8 cellular contexts compared by ENCODE assay signal in genomic region chr18:3604260-3604625, GRCh38.
DNase-seq lines count a peak whose midpoint lies in the region; ATAC-seq and TF ChIP-seq lines count a peak whose summit lies in the region.

No MANE protein-coding gene starts in this region.

- TF ChIP-seq CTCF in right lobe of liver (IDR thresholded peaks at IDR 0.05), result no peak
- TF ChIP-seq CTCF in glutamatergic neuron (IDR thresholded peaks at IDR 0.05; ENCODE audit: partially characterized antibody, unreplicated experiment), result no peak

- DNase-seq in right lobe of liver, result no peak
- no peak for DNase-seq in NCI-H1930 (lab: John Stamatoyannopoulos, UW)
- DNase-seq in DMS79 (lab: John Stamatoyannopoulos, UW), result no peak
- no peak for DNase-seq in glutamatergic neuron
- no peak for DNase-seq in activated T-cell treated with anti-CD3 and anti-CD28 coated beads, Interleukin-2, amount 50 U/mL, for 24 hours

- H3K4me1 ChIP-seq in right lobe of liver, result peaks cover 0 to 30% (median 12%) of the 10 kb centered on the region in 4 donors

- ATAC-seq in GM18858 (IDR thresholded peaks at IDR 0.05; ENCODE audit: unreplicated experiment) (peak; percentile 16), HG02798 (IDR thresholded peaks at IDR 0.05; ENCODE audit: poor library complexity, unreplicated experiment) (peak; percentile 25), SK-N-SH treated with all-trans-retinoic acid at 6 μM for 48 hours (no peak), right lobe of liver (no peak)

- H3K4me1 Mint-ChIP-seq in glutamatergic neuron (ENCODE audit: low read depth, unreplicated experiment), result no peaks in the 10 kb centered on the region
- peaks cover 21% of the 10 kb centered on the region for H3K4me1 Mint-ChIP-seq in activated T-cell treated with anti-CD3 and anti-CD28 coated beads, Interleukin-2, amount 50 U/mL, for 24 hours (ENCODE audit: low read depth)

- H3K4me3 Mint-ChIP-seq in glutamatergic neuron (ENCODE audit: unreplicated experiment), result no peak overlapping the region
- no peak overlapping the region for H3K4me3 Mint-ChIP-seq in activated T-cell treated with anti-CD3 and anti-CD28 coated beads, Interleukin-2, amount 50 U/mL, for 24 hours

- H3K27ac ChIP-seq in right lobe of liver, result peak overlapping the region; percentile 63 to 91 (median 85)

- H3K36me3 Mint-ChIP-seq in glutamatergic neuron (ENCODE audit: unreplicated experiment), result no peaks in the 10 kb centered on the region
- peaks cover 1% of the 10 kb centered on the region for H3K36me3 Mint-ChIP-seq in activated T-cell treated with anti-CD3 and anti-CD28 coated beads, Interleukin-2, amount 50 U/mL, for 24 hours (ENCODE audit: low read depth)

- no peak for TF ChIP-seq POLR2A in right lobe of liver (IDR thresholded peaks at IDR 0.05)

- intact Hi-C loops in right lobe of liver (cut with DNase I), result no loop called here

- WGBS in right lobe of liver (ENCODE audit: insufficient coverage, low coverage, low lambda C conversion rate, missing lambda C conversion rate), result 21% methylated on average over 5 of the region's 5 CpGs

- H3K9me3 Mint-ChIP-seq in glutamatergic neuron (ENCODE audit: unreplicated experiment), result no peaks in the 10 kb centered on the region
- no peaks in the 10 kb centered on the region for H3K9me3 Mint-ChIP-seq in activated T-cell treated with anti-CD3 and anti-CD28 coated beads, Interleukin-2, amount 50 U/mL, for 24 hours

- no peaks in the 10 kb centered on the region for H3K9me3 ChIP-seq in right lobe of liver

- no peaks in the 10 kb centered on the region for H3K27me3 ChIP-seq in right lobe of liver

- no peaks in the 10 kb centered on the region for H3K27me3 Mint-ChIP-seq in glutamatergic neuron (ENCODE audit: unreplicated experiment)
- H3K27me3 Mint-ChIP-seq in activated T-cell treated with anti-CD3 and anti-CD28 coated beads, Interleukin-2, amount 50 U/mL, for 24 hours, result no peaks in the 10 kb centered on the region

- H3K27ac Mint-ChIP-seq in glutamatergic neuron (ENCODE audit: unreplicated experiment), result no peak overlapping the region
- no peak overlapping the region for H3K27ac Mint-ChIP-seq in activated T-cell treated with anti-CD3 and anti-CD28 coated beads, Interleukin-2, amount 50 U/mL, for 24 hours

- H3K36me3 ChIP-seq in right lobe of liver, result no peaks in the 10 kb centered on the region

- peak overlapping the region in 2 of 3 donors; percentile 8 to 28 for H3K4me3 ChIP-seq in right lobe of liver

TF ChIP-seq in SK-N-SH treated with all-trans-retinoic acid at 6 μM for 48 hours, 23 proteins besides CTCF, POLR2A, EP300 and RAD21:
- TF ChIP-seq ZC3H10 (CRISPR knock-in tag; IDR thresholded peaks at IDR 0.05) (peak; percentile 5; the same call in 1 of the 2 replicates), POU6F1 (CRISPR knock-in tag; IDR thresholded peaks at IDR 0.05; ENCODE audit: borderline replicate concordance, low read depth) (no peak)

Comparison
In these comparisons a context has a peak if more than half of its experiments do, and no peak if none do; other contexts are left out.
1. ATAC-seq: peak in GM18858 (single experiment) and HG02798 (single experiment); none in SK-N-SH treated with all-trans-retinoic acid at 6 μM for 48 hours (single experiment) and right lobe of liver (0 of 4).